ENCODE assay signal across 1 cellular context in genomic region chr19:41204338-41204737, GRCh38.
TF ChIP-seq lines count a peak whose summit lies in the region.
"Not testable (repeated sequence)": the region's sequence is repeated elsewhere in the genome, so short reads cannot be mapped to it uniquely, and the experiment has no call there.

No MANE protein-coding gene starts in this region.

TF ChIP-seq in HepG2, 621 proteins besides CTCF, POLR2A, EP300 and RAD21 (continued from another document):
- TF ChIP-seq, protein P1, sequence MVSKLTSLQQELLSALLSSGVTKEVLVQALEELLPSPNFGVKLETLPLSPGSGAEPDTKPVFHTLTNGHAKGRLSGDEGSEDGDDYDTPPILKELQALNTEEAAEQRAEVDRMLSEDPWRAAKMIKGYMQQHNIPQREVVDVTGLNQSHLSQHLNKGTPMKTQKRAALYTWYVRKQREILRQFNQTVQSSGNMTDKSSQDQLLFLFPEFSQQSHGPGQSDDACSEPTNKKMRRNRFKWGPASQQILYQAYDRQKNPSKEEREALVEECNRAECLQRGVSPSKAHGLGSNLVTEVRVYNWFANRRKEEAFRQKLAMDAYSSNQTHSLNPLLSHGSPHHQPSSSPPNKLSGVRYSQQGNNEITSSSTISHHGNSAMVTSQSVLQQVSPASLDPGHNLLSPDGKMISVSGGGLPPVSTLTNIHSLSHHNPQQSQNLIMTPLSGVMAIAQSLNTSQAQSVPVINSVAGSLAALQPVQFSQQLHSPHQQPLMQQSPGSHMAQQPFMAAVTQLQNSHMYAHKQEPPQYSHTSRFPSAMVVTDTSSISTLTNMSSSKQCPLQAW (CRISPR knock-in tag; IDR thresholded peaks at IDR 0.05): peak; percentile 69; the same call in 1 of the 2 replicates
- TF ChIP-seq GATAD2A (CRISPR knock-in tag; IDR thresholded peaks at IDR 0.05) (peak; percentile 39; the same call in 1 of the 2 replicates), RXRB (CRISPR knock-in tag; IDR thresholded peaks at IDR 0.05; ENCODE audit: borderline replicate concordance) (peak; percentile 56), ZNF782 (CRISPR knock-in tag; IDR thresholded peaks at IDR 0.05; ENCODE audit: borderline replicate concordance) (0 out of 2 replicates have a peak, but pooled peaks have one; percentile 34), TEAD3 (CRISPR knock-in tag; optimal IDR thresholded peaks at IDR 0.05; ENCODE audit: borderline replicate concordance) (peak; percentile 27), MIXL1 (CRISPR knock-in tag; IDR thresholded peaks at IDR 0.05) (peak; percentile 31; the same call in 1 of the 2 replicates), SMAD3 (CRISPR knock-in tag; IDR thresholded peaks at IDR 0.05) (peak; percentile 56; the same call in 1 of the 2 replicates), KDM2A (CRISPR knock-in tag; IDR thresholded peaks at IDR 0.05; ENCODE audit: borderline replicate concordance, low read depth) (peak; percentile 58; the same call in 1 of the 2 replicates), KLF16 (CRISPR knock-in tag; IDR thresholded peaks at IDR 0.05) (0 out of 4 replicates have a peak, but pooled peaks of 1 of the 2 experiments have one; percentile 22), NR2F6 (CRISPR knock-in tag; IDR thresholded peaks at IDR 0.05) (0 out of 2 replicates have a peak, but pooled peaks have one; percentile 19), SMC3 (IDR thresholded peaks at IDR 0.05; ENCODE audit: low read length) (peak; percentile 99), MED1 (CRISPR knock-in tag; IDR thresholded peaks at IDR 0.05) (0 out of 2 replicates have a peak, but pooled peaks have one; percentile 21), ZNF263 (CRISPR knock-in tag; IDR thresholded peaks at IDR 0.05) (peak; percentile 81)
- TF ChIP-seq NR2F6 (IDR thresholded peaks at IDR 0.05): not testable (repeated sequence)
- TF ChIP-seq, protein P2, sequence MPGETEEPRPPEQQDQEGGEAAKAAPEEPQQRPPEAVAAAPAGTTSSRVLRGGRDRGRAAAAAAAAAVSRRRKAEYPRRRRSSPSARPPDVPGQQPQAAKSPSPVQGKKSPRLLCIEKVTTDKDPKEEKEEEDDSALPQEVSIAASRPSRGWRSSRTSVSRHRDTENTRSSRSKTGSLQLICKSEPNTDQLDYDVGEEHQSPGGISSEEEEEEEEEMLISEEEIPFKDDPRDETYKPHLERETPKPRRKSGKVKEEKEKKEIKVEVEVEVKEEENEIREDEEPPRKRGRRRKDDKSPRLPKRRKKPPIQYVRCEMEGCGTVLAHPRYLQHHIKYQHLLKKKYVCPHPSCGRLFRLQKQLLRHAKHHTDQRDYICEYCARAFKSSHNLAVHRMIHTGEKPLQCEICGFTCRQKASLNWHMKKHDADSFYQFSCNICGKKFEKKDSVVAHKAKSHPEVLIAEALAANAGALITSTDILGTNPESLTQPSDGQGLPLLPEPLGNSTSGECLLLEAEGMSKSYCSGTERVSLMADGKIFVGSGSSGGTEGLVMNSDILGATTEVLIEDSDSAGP (CRISPR knock-in tag; IDR thresholded peaks at IDR 0.05; ENCODE audit: borderline replicate concordance): 0 out of 2 replicates have a peak, but pooled peaks have one; percentile 17
TF ChIP-seq in HepG2: peak in this region for 42; not testable (repeated sequence) for 579.
